ENCODE assay signal across 17 cellular contexts in the genomic region with DNA sequence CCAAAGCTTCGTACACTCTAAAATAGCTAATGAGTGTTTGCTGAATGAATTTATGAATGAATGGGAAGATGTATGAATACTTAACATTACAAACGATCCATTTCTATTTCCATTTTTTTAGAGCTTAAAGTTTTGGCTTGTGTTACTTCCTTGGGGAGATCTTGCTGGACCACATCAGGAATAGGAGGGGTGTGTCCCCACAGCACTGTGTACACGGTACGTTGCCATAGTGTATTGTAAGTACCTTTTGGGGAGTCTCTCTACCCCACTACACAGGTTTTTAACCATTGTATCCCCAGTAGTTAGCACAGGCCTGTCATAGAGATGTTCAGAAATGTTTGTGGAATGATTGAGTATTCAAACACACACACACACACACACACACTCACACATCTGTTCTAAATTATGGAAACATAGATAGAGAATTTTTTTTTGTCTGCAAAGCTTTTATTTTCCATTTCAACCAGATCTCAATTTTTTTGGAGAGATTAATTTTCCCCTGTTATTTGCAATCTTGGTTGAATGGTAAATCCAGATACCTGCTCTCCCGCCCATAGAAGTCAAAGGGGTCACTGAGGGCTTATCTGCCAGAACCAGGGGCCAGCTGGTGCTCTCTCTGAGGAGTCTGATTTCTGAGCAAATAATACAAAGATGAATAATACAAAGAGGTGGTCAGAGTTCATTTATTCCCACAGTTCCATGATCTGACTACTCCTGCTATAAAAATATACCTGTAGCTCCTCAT.
"Had no signal": no experiment of that assay in that cellular context is flagged by ENCODE, and none has a peak within 500 bp of the region (broad histone marks: within the 10 kb centered on the region; RNA-seq: fewer than 3 reads in every experiment).

No MANE protein-coding gene starts in this region.

- H3K4me1 ChIP-seq: transverse colon had no signal

- H3K4me3 ChIP-seq: mucosa of descending colon, stomach, thoracic aorta, transverse colon had no signal

- H3K9me3 Mint-ChIP-seq: neural crest cell had no signal

- H3K27ac ChIP-seq: stomach, thoracic aorta, transverse colon had no signal

- H3K4me1 Mint-ChIP-seq: naive thymus-derived CD8-positive, alpha-beta T cell had no signal

- ATAC-seq: mucosa of descending colon; naive thymus-derived CD8-positive, alpha-beta T cell had no signal

- H3K27me3 Mint-ChIP-seq: dendritic cell treated with granulocyte-macrophage colony-stimulating factor and Interleukin-4, amounts not matched to agents 40 ng/mL and 50 ng/mL, for 4 days had no signal

- H3K4me3 Mint-ChIP-seq: dendritic cell treated with granulocyte-macrophage colony-stimulating factor and Interleukin-4, amounts not matched to agents 40 ng/mL and 50 ng/mL, for 4 days; naive thymus-derived CD8-positive, alpha-beta T cell; neural crest cell had no signal

- H3K9me3 ChIP-seq: mucosa of descending colon, stomach, thoracic aorta, transverse colon had no signal

- H3K36me3 Mint-ChIP-seq: naive thymus-derived CD8-positive, alpha-beta T cell had no signal

- DNase-seq: foreskin melanocyte; head of caudate nucleus; hippocampal formation; mammary epithelial cell; mucosa of descending colon; naive thymus-derived CD8-positive, alpha-beta T cell; posterior cingulate gyrus; right cardiac atrium; small intestine; stimulated activated CD4-positive, alpha-beta T cell treated with anti-CD3 and anti-CD28 coated beads, Interleukin-12 subunit alpha, Interleukin-12 subunit beta, amount 100 ng/mL, for 4 hours; stimulated activated naive CD4-positive, alpha-beta T cell; stomach; substantia nigra; transverse colon had no signal

- H3K27ac Mint-ChIP-seq: dendritic cell treated with granulocyte-macrophage colony-stimulating factor and Interleukin-4, amounts not matched to agents 40 ng/mL and 50 ng/mL, for 4 days; naive thymus-derived CD8-positive, alpha-beta T cell had no signal

- H3K27me3 ChIP-seq: stomach, transverse colon had no signal

- H3K36me3 ChIP-seq: stomach, thoracic aorta, transverse colon had no signal
